1 cellular context compared by ENCODE assay signal in the genomic region with DNA sequence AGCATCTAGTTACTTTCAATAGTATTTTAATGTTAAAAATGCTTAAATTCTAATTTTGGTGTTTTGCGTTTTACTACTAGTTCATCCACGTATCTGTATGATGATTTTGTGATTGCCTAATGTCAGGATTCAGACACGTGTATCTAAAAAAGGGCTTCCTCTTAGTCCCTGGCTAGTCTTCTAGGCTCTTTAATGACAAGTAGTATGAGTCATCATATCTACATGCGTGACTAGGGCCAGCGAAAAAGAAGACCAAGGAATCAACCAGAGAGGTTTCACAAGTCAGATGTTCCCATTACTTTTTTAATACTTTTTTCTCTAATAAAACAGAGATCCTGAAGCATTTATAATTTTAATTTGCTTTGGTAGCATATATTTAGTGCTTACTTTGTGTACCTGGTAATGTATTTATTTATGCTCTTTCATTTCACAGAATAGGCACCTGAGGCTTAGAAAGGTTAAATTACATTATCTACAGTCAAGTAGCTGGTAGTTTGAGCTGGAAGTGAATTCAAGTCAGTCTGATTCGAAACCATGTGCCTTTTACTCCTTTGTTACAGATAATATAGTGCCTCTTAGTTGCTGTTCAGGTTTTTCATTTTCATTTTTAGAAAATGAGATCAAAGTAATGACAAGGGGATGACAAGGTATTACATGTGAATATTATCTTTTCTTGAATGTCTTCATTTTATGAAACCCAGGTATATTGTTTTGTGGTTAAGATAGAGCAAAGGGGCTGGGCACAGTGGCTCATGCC.
TF ChIP-seq lines count a peak whose summit lies in the region.

No MANE protein-coding gene starts in this region.

TF ChIP-seq in GM23338, 12 proteins besides CTCF, POLR2A, EP300 and RAD21 (continued from another document):
- TF ChIP-seq, protein P1, sequence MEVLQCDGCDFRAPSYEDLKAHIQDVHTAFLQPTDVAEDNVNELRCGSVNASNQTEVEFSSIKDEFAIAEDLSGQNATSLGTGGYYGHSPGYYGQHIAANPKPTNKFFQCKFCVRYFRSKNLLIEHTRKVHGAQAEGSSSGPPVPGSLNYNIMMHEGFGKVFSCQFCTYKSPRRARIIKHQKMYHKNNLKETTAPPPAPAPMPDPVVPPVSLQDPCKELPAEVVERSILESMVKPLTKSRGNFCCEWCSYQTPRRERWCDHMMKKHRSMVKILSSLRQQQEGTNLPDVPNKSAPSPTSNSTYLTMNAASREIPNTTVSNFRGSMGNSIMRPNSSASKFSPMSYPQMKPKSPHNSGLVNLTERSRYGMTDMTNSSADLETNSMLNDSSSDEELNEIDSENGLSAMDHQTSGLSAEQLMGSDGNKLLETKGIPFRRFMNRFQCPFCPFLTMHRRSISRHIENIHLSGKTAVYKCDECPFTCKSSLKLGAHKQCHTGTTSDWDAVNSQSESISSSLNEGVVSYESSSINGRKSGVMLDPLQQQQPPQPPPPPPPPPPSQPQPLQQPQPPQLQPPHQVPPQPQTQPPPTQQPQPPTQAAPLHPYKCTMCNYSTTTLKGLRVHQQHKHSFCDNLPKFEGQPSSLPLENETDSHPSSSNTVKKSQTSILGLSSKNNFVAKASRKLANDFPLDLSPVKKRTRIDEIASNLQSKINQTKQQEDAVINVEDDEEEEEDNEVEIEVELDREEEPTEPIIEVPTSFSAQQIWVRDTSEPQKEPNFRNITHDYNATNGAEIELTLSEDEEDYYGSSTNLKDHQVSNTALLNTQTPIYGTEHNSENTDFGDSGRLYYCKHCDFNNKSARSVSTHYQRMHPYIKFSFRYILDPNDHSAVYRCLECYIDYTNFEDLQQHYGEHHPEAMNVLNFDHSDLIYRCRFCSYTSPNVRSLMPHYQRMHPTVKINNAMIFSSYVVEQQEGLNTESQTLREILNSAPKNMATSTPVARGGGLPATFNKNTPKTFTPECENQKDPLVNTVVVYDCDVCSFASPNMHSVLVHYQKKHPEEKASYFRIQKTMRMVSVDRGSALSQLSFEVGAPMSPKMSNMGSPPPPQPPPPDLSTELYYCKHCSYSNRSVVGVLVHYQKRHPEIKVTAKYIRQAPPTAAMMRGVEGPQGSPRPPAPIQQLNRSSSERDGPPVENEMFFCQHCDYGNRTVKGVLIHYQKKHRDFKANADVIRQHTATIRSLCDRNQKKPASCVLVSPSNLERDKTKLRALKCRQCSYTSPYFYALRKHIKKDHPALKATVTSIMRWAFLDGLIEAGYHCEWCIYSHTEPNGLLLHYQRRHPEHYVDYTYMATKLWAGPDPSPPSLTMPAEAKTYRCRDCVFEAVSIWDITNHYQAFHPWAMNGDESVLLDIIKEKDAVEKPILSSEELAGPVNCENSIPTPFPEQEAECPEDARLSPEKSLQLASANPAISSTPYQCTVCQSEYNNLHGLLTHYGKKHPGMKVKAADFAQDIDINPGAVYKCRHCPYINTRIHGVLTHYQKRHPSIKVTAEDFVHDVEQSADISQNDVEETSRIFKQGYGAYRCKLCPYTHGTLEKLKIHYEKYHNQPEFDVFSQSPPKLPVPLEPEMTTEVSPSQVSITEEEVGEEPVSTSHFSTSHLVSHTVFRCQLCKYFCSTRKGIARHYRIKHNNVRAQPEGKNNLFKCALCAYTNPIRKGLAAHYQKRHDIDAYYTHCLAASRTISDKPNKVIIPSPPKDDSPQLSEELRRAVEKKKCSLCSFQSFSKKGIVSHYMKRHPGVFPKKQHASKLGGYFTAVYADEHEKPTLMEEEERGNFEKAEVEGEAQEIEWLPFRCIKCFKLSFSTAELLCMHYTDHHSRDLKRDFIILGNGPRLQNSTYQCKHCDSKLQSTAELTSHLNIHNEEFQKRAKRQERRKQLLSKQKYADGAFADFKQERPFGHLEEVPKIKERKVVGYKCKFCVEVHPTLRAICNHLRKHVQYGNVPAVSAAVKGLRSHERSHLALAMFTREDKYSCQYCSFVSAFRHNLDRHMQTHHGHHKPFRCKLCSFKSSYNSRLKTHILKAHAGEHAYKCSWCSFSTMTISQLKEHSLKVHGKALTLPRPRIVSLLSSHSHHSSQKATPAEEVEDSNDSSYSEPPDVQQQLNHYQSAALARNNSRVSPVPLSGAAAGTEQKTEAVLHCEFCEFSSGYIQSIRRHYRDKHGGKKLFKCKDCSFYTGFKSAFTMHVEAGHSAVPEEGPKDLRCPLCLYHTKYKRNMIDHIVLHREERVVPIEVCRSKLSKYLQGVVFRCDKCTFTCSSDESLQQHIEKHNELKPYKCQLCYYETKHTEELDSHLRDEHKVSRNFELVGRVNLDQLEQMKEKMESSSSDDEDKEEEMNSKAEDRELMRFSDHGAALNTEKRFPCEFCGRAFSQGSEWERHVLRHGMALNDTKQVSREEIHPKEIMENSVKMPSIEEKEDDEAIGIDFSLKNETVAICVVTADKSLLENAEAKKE (CRISPR knock-in tag; IDR thresholded peaks at IDR 0.05): no peak
TF ChIP-seq in GM23338: peak in this region for 0.
